ENCODE assay signal across 13 cellular contexts in genomic region chr16:3656491-3657468, GRCh38. TPM values are rescaled to one million over a fixed set of nuclear protein-coding genes. Genes with fewer than 3 reads are reported as not detected.
DNase-seq lines count a peak whose midpoint lies in the region; ATAC-seq, FAIRE-seq and TF ChIP-seq lines count a peak whose summit lies in the region.
"Had no signal": no experiment of that assay in that cellular context is flagged by ENCODE, and none has a peak within 500 bp of the region (broad histone marks: within the 10 kb centered on the region; RNA-seq: fewer than 3 reads in every experiment).

No MANE protein-coding gene starts in this region.

- TF ChIP-seq CTCF in activated CD8-positive, alpha-beta T cell treated with anti-CD3 and anti-CD28 coated beads for 36 hours (IDR thresholded peaks at IDR 0.05): no peak
- TF ChIP-seq CTCF in HepG2 (CRISPR knock-in tag; IDR thresholded peaks at IDR 0.05): no peak

- no peak for FAIRE-seq in HepG2 (lab: Jason Lieb, UNC)

- peaks cover 42% of the 10 kb centered on the region for H3K4me1 ChIP-seq in HepG2 (ENCODE audit: insufficient read depth, low read length)
- H3K4me1 ChIP-seq: gastroesophageal sphincter had no signal

- peaks cover 18 to 53% of the 10 kb centered on the region in 2 experiments for H3K36me3 ChIP-seq in HepG2 (replicated peaks in 1 of 2; ENCODE audit: control insufficient read depth in 1 of 2, insufficient read depth in 2 of 2, low read length in 2 of 2)

- no peak for ATAC-seq in activated CD8-positive, alpha-beta memory T cell treated with anti-CD3 and anti-CD28 coated beads, Interleukin-2, amount 10 ng/mL, durations not matched to agents 7 days and 5 days
- peak; percentile 85 for ATAC-seq in activated CD8-positive, alpha-beta T cell treated with anti-CD3 and anti-CD28 coated beads for 36 hours
- ATAC-seq in HepG2 (no peak), HG03571 (IDR thresholded peaks at IDR 0.05; ENCODE audit: unreplicated experiment) (no peak)
- ATAC-seq: gastroesophageal sphincter had no signal

- no peaks in the 10 kb centered on the region for H3K27me3 Mint-ChIP-seq in activated CD8-positive, alpha-beta memory T cell treated with anti-CD3 and anti-CD28 coated beads, Interleukin-2, amount 10 ng/mL, durations not matched to agents 7 days and 5 days
- no peaks in the 10 kb centered on the region for H3K27me3 Mint-ChIP-seq in activated CD8-positive, alpha-beta T cell treated with anti-CD3 and anti-CD28 coated beads for 36 hours

- in situ Hi-C loops in HepG2 (cut with HindIII; ENCODE audit: extremely low pct_ligation_motif_present, low pct_unique_long_range_greater_than_20kb): no loop called here

- H3K27ac ChIP-seq in HepG2 (ENCODE audit: extremely low read length, insufficient read depth, low read length): no peak overlapping the region
- H3K27ac ChIP-seq: gastroesophageal sphincter had no signal

- peak overlapping the region; percentile 59 for H3K27ac Mint-ChIP-seq in activated CD8-positive, alpha-beta memory T cell treated with anti-CD3 and anti-CD28 coated beads, Interleukin-2, amount 10 ng/mL, durations not matched to agents 7 days and 5 days
- peak overlapping the region; percentile 80 for H3K27ac Mint-ChIP-seq in activated CD8-positive, alpha-beta T cell treated with anti-CD3 and anti-CD28 coated beads for 36 hours

- no peaks in the 10 kb centered on the region for H3K9me3 ChIP-seq in HepG2 (ENCODE audit: low read length)
- H3K9me3 ChIP-seq: gastroesophageal sphincter had no signal

- no peaks in the 10 kb centered on the region for H3K79me2 ChIP-seq in HepG2 (ENCODE audit: insufficient read depth, low read length)

- BruUV-seq in HepG2 (replicated peaks; lab: Mats Ljungman, UMichigan): no TSS peak

- no peak overlapping the region for H3K4me2 ChIP-seq in HepG2 (ENCODE audit: low read depth, low read length)

- POLR2A ChIA-PET in activated CD8-positive, alpha-beta T cell treated with anti-CD3 and anti-CD28 coated beads for 36 hours (lab: Charles Lee): no interaction called here
- POLR2A ChIA-PET in HepG2 (lab: Yijun Ruan, JAX): no interaction called here

- no peak overlapping the region for H3K4me3 Mint-ChIP-seq in activated CD8-positive, alpha-beta memory T cell treated with anti-CD3 and anti-CD28 coated beads, Interleukin-2, amount 10 ng/mL, durations not matched to agents 7 days and 5 days
- no peak overlapping the region for H3K4me3 Mint-ChIP-seq in activated CD8-positive, alpha-beta T cell treated with anti-CD3 and anti-CD28 coated beads for 36 hours

- TF ChIP-seq POLR2A in HepG2 (IDR thresholded peaks at IDR 0.05; ENCODE audit: insufficient read depth in 1 of 2, low read depth in 2 of 2, low read length in 2 of 2): peak in 1 of 2 experiments; percentile 18; a peak in 1 of 4 replicates

- no peak for DNase-seq in activated CD8-positive, alpha-beta memory T cell treated with anti-CD3 and anti-CD28 coated beads, Interleukin-2, amount 10 ng/mL, durations not matched to agents 7 days and 5 days
- no peak for DNase-seq in activated CD8-positive, alpha-beta memory T cell treated with anti-CD3 and anti-CD28 coated beads, Interleukin-2, amount 50 U/mL, for 48 hours
- DNase-seq in activated CD8-positive, alpha-beta T cell treated with anti-CD3 and anti-CD28 coated beads for 36 hours: peak; percentile 85
- DNase-seq in HepG2 (ENCODE audit: low spot score) (no peak), anterior cingulate cortex (lab: John Stamatoyannopoulos, UW) (no peak), 8988T (no peak)
- DNase-seq in stimulated activated CD8-positive, alpha-beta memory T cell treated with anti-CD3 and anti-CD28 coated beads, Interleukin-12 subunit alpha, Interleukin-12 subunit beta, amount 100 ng/mL, for 1 hour (ENCODE audit: low read depth): peak; percentile 7
- DNase-seq: DND-41, left cardiac atrium, NCI-H1092, NCI-H446 treated with DMSO at 0.1 percent for 48 hours had no signal

- no peak for TF ChIP-seq RAD21 in HepG2 (CRISPR knock-in tag; IDR thresholded peaks at IDR 0.05)

- H3K4me1 Mint-ChIP-seq in activated CD8-positive, alpha-beta memory T cell treated with anti-CD3 and anti-CD28 coated beads, Interleukin-2, amount 10 ng/mL, durations not matched to agents 7 days and 5 days: peaks cover 34% of the 10 kb centered on the region
- peaks cover 20% of the 10 kb centered on the region for H3K4me1 Mint-ChIP-seq in activated CD8-positive, alpha-beta T cell treated with anti-CD3 and anti-CD28 coated beads for 36 hours (ENCODE audit: low read depth)

- 93% methylated on average over 18 of the region's 42 CpGs for WGBS in HepG2 (ENCODE audit: low lambda C conversion rate)

- intact Hi-C loops in activated CD8-positive, alpha-beta T cell treated with anti-CD3 and anti-CD28 coated beads for 36 hours (cut with micrococcal nuclease): no loop called here
- intact Hi-C loops in HepG2 (cut with micrococcal nuclease; ENCODE audit: unreplicated experiment): loop anchor here (2.0 kb wide), 1 partner anchor 38 kb away; no protein-coding TSS in a partner anchor

- no peaks in the 10 kb centered on the region for H3K9me3 Mint-ChIP-seq in activated CD8-positive, alpha-beta memory T cell treated with anti-CD3 and anti-CD28 coated beads, Interleukin-2, amount 10 ng/mL, durations not matched to agents 7 days and 5 days (ENCODE audit: low read depth)
- no peaks in the 10 kb centered on the region for H3K9me3 Mint-ChIP-seq in activated CD8-positive, alpha-beta T cell treated with anti-CD3 and anti-CD28 coated beads for 36 hours

- peaks cover 37% of the 10 kb centered on the region for H3K36me3 Mint-ChIP-seq in activated CD8-positive, alpha-beta memory T cell treated with anti-CD3 and anti-CD28 coated beads, Interleukin-2, amount 10 ng/mL, durations not matched to agents 7 days and 5 days
- H3K36me3 Mint-ChIP-seq in activated CD8-positive, alpha-beta T cell treated with anti-CD3 and anti-CD28 coated beads for 36 hours (ENCODE audit: low read depth): peaks cover 39% of the 10 kb centered on the region

- no peak overlapping the region for H2AFZ ChIP-seq in HepG2 (ENCODE audit: low read length)

- H3K27me3 ChIP-seq in HepG2 (ENCODE audit: control insufficient read depth in 1 of 2, insufficient read depth in 2 of 2, low read length in 2 of 2): no peaks in the 10 kb centered on the region
- H3K27me3 ChIP-seq: gastroesophageal sphincter had no signal

- CTCF ChIA-PET in activated CD8-positive, alpha-beta memory T cell treated with anti-CD3 and anti-CD28 coated beads, Interleukin-2, amount 10 ng/mL, durations not matched to agents 7 days and 5 days (lab: Charles Lee): no interaction called here
- CTCF ChIA-PET in activated CD8-positive, alpha-beta T cell treated with anti-CD3 and anti-CD28 coated beads for 36 hours (lab: Charles Lee): no interaction called here
- CTCF ChIA-PET in HepG2 (lab: Yijun Ruan, JAX; ENCODE audit: low intra/inter-chr PET ratio, low total read pairs): no interaction called here

- no peak overlapping the region for H3K9ac ChIP-seq in HepG2 (ENCODE audit: insufficient read depth, low read depth, low read length)

- no peaks in the 10 kb centered on the region for H4K20me1 ChIP-seq in HepG2 (ENCODE audit: insufficient read depth, low read length)

- no peak for TF ChIP-seq EP300 in HepG2 (IDR thresholded peaks at IDR 0.05; ENCODE audit: low read depth in 2 of 2, low read length in 2 of 2)
- TF ChIP-seq EP300 in HepG2 (CRISPR knock-in tag; IDR thresholded peaks at IDR 0.05; ENCODE audit: borderline replicate concordance): no peak

- no peak overlapping the region for H3K4me3 ChIP-seq in HepG2 (replicated peaks in 1 of 3; ENCODE audit: insufficient read depth in 1 of 3, low read depth in 2 of 3, low read length in 3 of 3)
- H3K4me3 ChIP-seq: gastroesophageal sphincter had no signal

RNA-seq across cellular contexts. Expression of gene DNASE1, which starts 2.3 kb away (rescaled TPM):
- total RNA-seq in activated CD8-positive, alpha-beta memory T cell treated with anti-CD3 and anti-CD28 coated beads, Interleukin-2, amount 10 ng/mL, durations not matched to agents 7 days and 5 days: 10 to 100 TPM; 33.8 to 53.4 TPM
- total RNA-seq in activated CD8-positive, alpha-beta T cell treated with anti-CD3 and anti-CD28 coated beads for 36 hours: 10 to 100 TPM; 11.8 to 12.1 TPM
- 3.7 and 7.1 TPM in 2 replicates for total RNA-seq in HepG2 (2016; rRNA removed; fragmentation: Illumina TruSeq; extraction: Trizol)
- 9.5 and 9.7 TPM in 2 replicates for total RNA-seq in HepG2 (2016; cell fraction: cytosol; rRNA removed; fragmentation: Illumina TruSeq; extraction: Trizol; ENCODE audit: low read depth)
- total RNA-seq in HepG2 (2016; cell fraction: insoluble cytoplasmic fraction; rRNA removed; fragmentation: Illumina TruSeq; extraction: Trizol): 4.1 and 7.3 TPM in 2 replicates
- total RNA-seq in HepG2 (2016; cell fraction: membrane; rRNA removed; fragmentation: Illumina TruSeq; extraction: Trizol): 11.1 and 12.4 TPM in 2 replicates
- total RNA-seq in HepG2 (2016; cell fraction: nucleus; rRNA removed; fragmentation: Illumina TruSeq; extraction: Trizol): 11.8 and 13.6 TPM in 2 replicates
- polyA plus RNA-seq in HepG2 (2011; rRNA removed): 11.1 and 13.0 TPM in 2 replicates
- polyA plus RNA-seq in HepG2 (2011; cell fraction: cytosol; rRNA removed): 5.4 and 7.4 TPM in 2 replicates
- polyA plus RNA-seq in HepG2 (2011; cell fraction: nucleus; rRNA removed): 37.1 and 37.7 TPM in 2 replicates
- polyA plus RNA-seq in HepG2 (2012): 7.2 and 10.3 TPM in 2 replicates
- polyA plus RNA-seq in HepG2 (2016; cell fraction: cytosol; fragmentation: Illumina TruSeq; extraction: Trizol; ENCODE audit: low read depth): 10.1 and 11.6 TPM in 2 replicates
- polyA plus RNA-seq in HepG2 (2016; cell fraction: insoluble cytoplasmic fraction; fragmentation: Illumina TruSeq; extraction: Trizol; ENCODE audit: low read depth): 2.9 and 3.5 TPM in 2 replicates
- polyA plus RNA-seq in HepG2 (2016; cell fraction: membrane; fragmentation: Illumina TruSeq; extraction: Trizol; ENCODE audit: low read depth): 9.6 and 10.1 TPM in 2 replicates
- 15.7 and 20.9 TPM in 2 replicates for polyA plus RNA-seq in HepG2 (2016; cell fraction: nucleus; fragmentation: Illumina TruSeq; extraction: Trizol; ENCODE audit: insufficient read depth, low read depth)
- 12.4 and 52.9 TPM in 2 replicates for polyA minus RNA-seq in HepG2 (2011; rRNA and poly(A)+ RNA removed; ENCODE audit: low replicate concordance)
- polyA minus RNA-seq in HepG2 (2011; cell fraction: cytosol; rRNA and poly(A)+ RNA removed): 3.9 and 4.6 TPM in 2 replicates
- 13.1 and 20.5 TPM in 2 replicates for polyA minus RNA-seq in HepG2 (2011; cell fraction: nucleus; rRNA and poly(A)+ RNA removed)

RNA-seq across cellular contexts. Expression of gene SLX4, which starts 45.4 kb away (rescaled TPM):
- 10 to 100 TPM; 19.0 to 24.6 TPM for total RNA-seq in activated CD8-positive, alpha-beta memory T cell treated with anti-CD3 and anti-CD28 coated beads, Interleukin-2, amount 10 ng/mL, durations not matched to agents 7 days and 5 days
- total RNA-seq in activated CD8-positive, alpha-beta T cell treated with anti-CD3 and anti-CD28 coated beads for 36 hours: 10 to 100 TPM in 1 of 2 experiments, 1 to 10 TPM in 1; 9.8 to 10.1 TPM
- 2.5 and 3.6 TPM in 2 replicates for total RNA-seq in HepG2 (2016; rRNA removed; fragmentation: Illumina TruSeq; extraction: Trizol)
- 0.97 and 1.0 TPM in 2 replicates for total RNA-seq in HepG2 (2016; cell fraction: cytosol; rRNA removed; fragmentation: Illumina TruSeq; extraction: Trizol; ENCODE audit: low read depth)
- total RNA-seq in HepG2 (2016; cell fraction: insoluble cytoplasmic fraction; rRNA removed; fragmentation: Illumina TruSeq; extraction: Trizol): 2.1 and 3.8 TPM in 2 replicates
- 1.3 and 1.6 TPM in 2 replicates for total RNA-seq in HepG2 (2016; cell fraction: membrane; rRNA removed; fragmentation: Illumina TruSeq; extraction: Trizol)
- 7.6 and 7.9 TPM in 2 replicates for total RNA-seq in HepG2 (2016; cell fraction: nucleus; rRNA removed; fragmentation: Illumina TruSeq; extraction: Trizol)
- 1.1 and 1.3 TPM in 2 replicates for polyA plus RNA-seq in HepG2 (2011; rRNA removed)
- polyA plus RNA-seq in HepG2 (2011; cell fraction: cytosol; rRNA removed): 0.40 and 0.46 TPM in 2 replicates
- polyA plus RNA-seq in HepG2 (2011; cell fraction: nucleus; rRNA removed): 5.4 and 5.9 TPM in 2 replicates
- polyA plus RNA-seq in HepG2 (2012): 0.97 and 1.2 TPM in 2 replicates
- 0.16 and 0.18 TPM in 2 replicates for polyA plus RNA-seq in HepG2 (2016; cell fraction: cytosol; fragmentation: Illumina TruSeq; extraction: Trizol; ENCODE audit: low read depth)
- polyA plus RNA-seq in HepG2 (2016; cell fraction: insoluble cytoplasmic fraction; fragmentation: Illumina TruSeq; extraction: Trizol; ENCODE audit: low read depth): 1.1 and 1.7 TPM in 2 replicates
- 0.21 and 0.31 TPM in 2 replicates for polyA plus RNA-seq in HepG2 (2016; cell fraction: membrane; fragmentation: Illumina TruSeq; extraction: Trizol; ENCODE audit: low read depth)
- 12.5 and 14.1 TPM in 2 replicates for polyA plus RNA-seq in HepG2 (2016; cell fraction: nucleus; fragmentation: Illumina TruSeq; extraction: Trizol; ENCODE audit: insufficient read depth, low read depth)
- polyA minus RNA-seq in HepG2 (2011; rRNA and poly(A)+ RNA removed; ENCODE audit: low replicate concordance): 1.5 and 3.9 TPM in 2 replicates
- 0.89 and 1.1 TPM in 2 replicates for polyA minus RNA-seq in HepG2 (2011; cell fraction: cytosol; rRNA and poly(A)+ RNA removed)
- 4.4 and 5.1 TPM in 2 replicates for polyA minus RNA-seq in HepG2 (2011; cell fraction: nucleus; rRNA and poly(A)+ RNA removed)

Comparison
In these comparisons a context has a peak if more than half of its experiments do, and no peak if none do; other contexts are left out.
1. DNase-seq: peak in activated CD8-positive, alpha-beta T cell treated with anti-CD3 and anti-CD28 coated beads for 36 hours (single experiment) and stimulated activated CD8-positive, alpha-beta memory T cell treated with anti-CD3 and anti-CD28 coated beads, Interleukin-12 subunit alpha, Interleukin-12 subunit beta, amount 100 ng/mL, for 1 hour (single experiment); none in activated CD8-positive, alpha-beta memory T cell treated with anti-CD3 and anti-CD28 coated beads, Interleukin-2, amount 10 ng/mL, durations not matched to agents 7 days and 5 days (single experiment), activated CD8-positive, alpha-beta memory T cell treated with anti-CD3 and anti-CD28 coated beads, Interleukin-2, amount 50 U/mL, for 48 hours (single experiment), HepG2 (single experiment), anterior cingulate cortex (0 of 58) and 8988T (single experiment).